30 cellular contexts compared by ENCODE assay signal in the genomic region with DNA sequence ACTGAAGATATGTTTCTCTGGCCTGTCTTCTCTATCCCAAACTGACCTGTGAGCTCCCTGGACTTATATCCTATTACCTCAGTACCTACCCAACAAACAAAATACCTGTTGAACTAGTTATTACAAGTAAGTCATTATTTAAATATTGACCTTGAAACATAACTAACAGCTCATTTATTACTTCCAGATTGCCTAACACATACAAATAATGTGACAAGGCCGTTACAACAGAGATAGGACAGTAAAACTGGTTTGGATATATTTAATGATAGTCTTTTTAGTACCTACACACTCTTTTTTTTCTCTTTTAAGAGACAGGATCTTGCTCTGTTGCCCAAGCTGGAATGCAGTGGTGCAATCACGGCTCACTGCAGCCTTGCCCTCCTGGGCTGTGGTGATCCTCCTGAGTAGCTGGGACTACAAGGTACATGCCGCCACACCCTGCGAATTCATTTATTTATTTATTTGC.
DNase-seq lines count a peak whose midpoint lies in the region; ATAC-seq, FAIRE-seq and TF ChIP-seq lines count a peak whose summit lies in the region.
"Had no signal": no experiment of that assay in that cellular context is flagged by ENCODE, and none has a peak within 500 bp of the region (broad histone marks: within the 10 kb centered on the region; RNA-seq: fewer than 3 reads in every experiment).

No MANE protein-coding gene starts in this region.

- H3K79me2 ChIP-seq in H9 (ENCODE audit: insufficient read depth, low read length), result no peaks in the 10 kb centered on the region

- intact Hi-C loops in body of pancreas (cut with DNase I), result no loop called here
- intact Hi-C loops in right lobe of liver (cut with DNase I), result no loop called here

- peak; percentile 94 for ATAC-seq in body of pancreas
- ATAC-seq in right lobe of liver, result peak; percentile 43 to 80 (median 57)
- ATAC-seq: activated CD4-positive, CD25-positive, alpha-beta regulatory T cell treated with anti-CD3 and anti-CD28 coated beads, Interleukin-2, amount 50 U/mL, for 24 hours; activated naive CD8-positive, alpha-beta T cell treated with anti-CD3 and anti-CD28 coated beads, Interleukin-2, amount 50 U/mL, for 24 hours; GM12878; right cardiac atrium; stimulated activated naive B cell treated with anti-CD40 and anti-IgM and Interleukin-4, amounts not matched to agents 10 μg/mL and 1 μg/mL and 100 μg/mL, for 72 hours had no signal

- H3K36me3 ChIP-seq in body of pancreas (replicated peaks in 1 of 2; ENCODE audit: insufficient read depth in 1 of 2, low read depth in 2 of 2) (no peaks in the 10 kb centered on the region), right lobe of liver (peaks cover 0 to 3% (median 0%) of the 10 kb centered on the region in 4 donors)

- no peak overlapping the region for H3T11ph ChIP-seq in H9 (ENCODE audit: low read length)

- no peak overlapping the region for H3K9ac ChIP-seq in H9 (ENCODE audit: extremely low read depth, insufficient read length, low read length)

- H3K9me3 Mint-ChIP-seq in H9, result no peaks in the 10 kb centered on the region; a peak in 1 of 5 replicates
- H3K9me3 Mint-ChIP-seq: activated CD4-positive, alpha-beta memory T cell treated with anti-CD3 and anti-CD28 coated beads for 36 hours; activated naive CD8-positive, alpha-beta T cell treated with anti-CD3 and anti-CD28 coated beads, Interleukin-2, amount 50 U/mL, for 24 hours; stimulated activated naive B cell treated with anti-CD40 and anti-IgM and Interleukin-4, amounts not matched to agents 10 μg/mL and 1 μg/mL and 100 μg/mL, for 72 hours had no signal

- peak in 1 of 3 donors; percentile 16 for TF ChIP-seq POLR2A in body of pancreas (IDR thresholded peaks at IDR 0.05)
- TF ChIP-seq POLR2A in right lobe of liver (IDR thresholded peaks at IDR 0.05), result no peak

- H3K27ac ChIP-seq in body of pancreas, result peak overlapping the region in 3 of 4 donors; percentile 73 to 82 (median 75)
- no peak overlapping the region for H3K27ac ChIP-seq in right lobe of liver
- no peak overlapping the region for H3K27ac ChIP-seq in H9 (ENCODE audit: insufficient read length, low read depth, low read length)
- H3K27ac ChIP-seq: left ventricle myocardium inferior, thoracic aorta had no signal

- H3K4me2 ChIP-seq in H9 (ENCODE audit: insufficient read depth, insufficient read length, low read length), result no peak overlapping the region

- H3K4me3 Mint-ChIP-seq in H9, result no peak overlapping the region
- H3K4me3 Mint-ChIP-seq: activated CD4-positive, alpha-beta memory T cell treated with anti-CD3 and anti-CD28 coated beads for 36 hours; activated naive CD8-positive, alpha-beta T cell treated with anti-CD3 and anti-CD28 coated beads, Interleukin-2, amount 50 U/mL, for 24 hours; nephron; stimulated activated naive B cell treated with anti-CD40 and anti-IgM and Interleukin-4, amounts not matched to agents 10 μg/mL and 1 μg/mL and 100 μg/mL, for 72 hours had no signal

- H4K8ac ChIP-seq in H9 (replicated peaks; ENCODE audit: insufficient read length, low read depth, low read length), result no peak overlapping the region

- H3K4me1 Mint-ChIP-seq in H9, result peaks cover 2 to 13% of the 10 kb centered on the region in 2 experiments
- H3K4me1 Mint-ChIP-seq: nephron had no signal

- H2BK20ac ChIP-seq in H9 (ENCODE audit: low read depth, low read length, poor library complexity, severe bottlenecking), result no peak overlapping the region

- 47 to 49% methylated on average over 4 of the region's 4 CpGs for WGBS in body of pancreas, 2 donors
- WGBS in right lobe of liver (ENCODE audit: insufficient coverage, low coverage, low lambda C conversion rate, missing lambda C conversion rate), result 48% methylated on average over 4 of the region's 4 CpGs
- WGBS in H9 (ENCODE audit: extremely low coverage, insufficient read length, low lambda C conversion rate), result no CpG with 5 or more reads among the region's 4 CpGs

- no peaks in the 10 kb centered on the region for H3K79me1 ChIP-seq in H9 (ENCODE audit: insufficient read depth, low read depth, low read length, poor library complexity, severe bottlenecking)

- no peak for TF ChIP-seq CTCF in body of pancreas (IDR thresholded peaks at IDR 0.05)
- TF ChIP-seq CTCF in right lobe of liver (IDR thresholded peaks at IDR 0.05), result no peak
- no peak for TF ChIP-seq CTCF in H9 (conservative IDR thresholded peaks at IDR 0.05)

- no peak overlapping the region for H2BK5ac ChIP-seq in H9 (ENCODE audit: insufficient read length, low read length)

- H3K4ac ChIP-seq in H9 (ENCODE audit: low read depth, low read length), result no peak overlapping the region

- no peak overlapping the region for H3K14ac ChIP-seq in H9 (ENCODE audit: insufficient read depth, low read length)

- no peak overlapping the region for H3K4me3 ChIP-seq in body of pancreas
- no peak overlapping the region for H3K4me3 ChIP-seq in right lobe of liver
- H3K4me3 ChIP-seq: GM12878, left ventricle myocardium inferior, thoracic aorta had no signal

- H4K91ac ChIP-seq in H9 (ENCODE audit: insufficient read length, low read depth, low read length), result no peak overlapping the region

- H4K5ac ChIP-seq in H9 (ENCODE audit: insufficient read length, low read depth, low read length), result no peak overlapping the region

- no peaks in the 10 kb centered on the region for H4K20me1 ChIP-seq in H9 (ENCODE audit: control insufficient read depth, insufficient read depth, insufficient read length)

- H3K18ac ChIP-seq in H9 (ENCODE audit: insufficient read length, low read depth, low read length), result no peak overlapping the region

- H3K23ac ChIP-seq in H9 (ENCODE audit: insufficient read length, low read depth, low read length), result no peak overlapping the region

- no peak overlapping the region for H2BK15ac ChIP-seq in H9 (ENCODE audit: low read depth, low read length)

- H2AFZ ChIP-seq in H9 (ENCODE audit: low read length), result no peak overlapping the region

- H3K9me3 ChIP-seq in body of pancreas (no peaks in the 10 kb centered on the region), right lobe of liver (no peaks in the 10 kb centered on the region), H9 (ENCODE audit: control insufficient read depth, low read depth, low read length) (no peaks in the 10 kb centered on the region)
- H3K9me3 ChIP-seq: left ventricle myocardium inferior, thoracic aorta had no signal

- H3K27me3 Mint-ChIP-seq in H9 (ENCODE audit: low read depth), result no peaks in the 10 kb centered on the region
- H3K27me3 Mint-ChIP-seq: activated CD4-positive, alpha-beta memory T cell treated with anti-CD3 and anti-CD28 coated beads for 36 hours; activated naive CD8-positive, alpha-beta T cell treated with anti-CD3 and anti-CD28 coated beads, Interleukin-2, amount 50 U/mL, for 24 hours; stimulated activated naive B cell treated with anti-CD40 and anti-IgM and Interleukin-4, amounts not matched to agents 10 μg/mL and 1 μg/mL and 100 μg/mL, for 72 hours had no signal

- H3K27me3 ChIP-seq in body of pancreas (no peaks in the 10 kb centered on the region), right lobe of liver (no peaks in the 10 kb centered on the region), H9 (ENCODE audit: insufficient read depth, low read length) (no peaks in the 10 kb centered on the region)

- peak; percentile 71 for FAIRE-seq in urothelium cell line (lab: Jason Lieb, UNC)
- FAIRE-seq: frontal cortex, GM12878, H54 had no signal

- peaks cover 1 to 7% (median 5%) of the 10 kb centered on the region in 3 experiments; a peak in 6 of 7 replicates for H3K36me3 Mint-ChIP-seq in H9 (ENCODE audit: insufficient read depth in 1 of 3, low read depth in 3 of 3)

- H3K56ac ChIP-seq in H9 (ENCODE audit: insufficient read length, low read depth, low read length), result no peak overlapping the region

- H3K27ac Mint-ChIP-seq in H9, result no peak overlapping the region
- H3K27ac Mint-ChIP-seq: activated CD4-positive, alpha-beta memory T cell treated with anti-CD3 and anti-CD28 coated beads for 36 hours; activated naive CD8-positive, alpha-beta T cell treated with anti-CD3 and anti-CD28 coated beads, Interleukin-2, amount 50 U/mL, for 24 hours; nephron; stimulated activated naive B cell treated with anti-CD40 and anti-IgM and Interleukin-4, amounts not matched to agents 10 μg/mL and 1 μg/mL and 100 μg/mL, for 72 hours had no signal

- no peak overlapping the region for H2AK5ac ChIP-seq in H9 (ENCODE audit: insufficient read length, low read length)

- peaks cover 22% of the 10 kb centered on the region for H3K4me1 ChIP-seq in body of pancreas
- H3K4me1 ChIP-seq in right lobe of liver, result peaks cover 0 to 6% (median 2%) of the 10 kb centered on the region in 4 donors
- no peaks in the 10 kb centered on the region for H3K4me1 ChIP-seq in H9 (ENCODE audit: insufficient read depth, low read length)

- no peak overlapping the region for H2BK120ac ChIP-seq in H9 (ENCODE audit: low read depth, low read length, poor library complexity, severe bottlenecking)

- no peaks in the 10 kb centered on the region for H3K23me2 ChIP-seq in H9 (ENCODE audit: insufficient read length, low read depth, low read length, poor library complexity, severe bottlenecking)

- peak; percentile 63 for DNase-seq in SIG-M5 treated with dmso at 0.1 percent for 504 hours (lab: John Stamatoyannopoulos, UW; ENCODE audit: unreplicated experiment)
- no peak for DNase-seq in SIG-M5 (lab: John Stamatoyannopoulos, UW)
- peak; percentile 22 to 39 (median 33) for DNase-seq in body of pancreas
- DNase-seq in right lobe of liver, result no peak
- DNase-seq in urothelium cell line (ENCODE audit: low spot score), result no peak
- DNase-seq in NCI-H128 (lab: John Stamatoyannopoulos, UW; ENCODE audit: unreplicated experiment), result no peak
- no peak for DNase-seq in H9
- no peak for DNase-seq in CD1c-positive myeloid dendritic cell (ENCODE audit: extremely low spot score)
- DNase-seq: 8988T; activated CD4-positive, alpha-beta memory T cell treated with anti-CD3 and anti-CD28 coated beads for 36 hours; activated gamma-delta T cell; activated naive CD8-positive, alpha-beta T cell treated with anti-CD3 and anti-CD28 coated beads, Interleukin-2, amount 50 U/mL, for 24 hours; DMS79 treated with DMSO at 0.1 percent for 48 hours; effector CD8-positive, alpha-beta T cell; left ventricle myocardium inferior; NCI-H1105; NCI-H2029; NCI-H748 treated with DMSO at 0.1 percent for 48 hours; stimulated activated CD4-positive, alpha-beta T cell treated with anti-CD3 and anti-CD28 coated beads, Interleukin-12 subunit alpha, Interleukin-12 subunit beta, amount 100 ng/mL, for 4 hours; stimulated activated CD4-positive, alpha-beta T cell treated with anti-CD3 and anti-CD28 coated beads, Interleukin-4, amount 100 ng/mL, for 24 hours; stimulated activated naive B cell treated with anti-CD40 and anti-IgM and Interleukin-4, amounts not matched to agents 10 μg/mL and 1 μg/mL and 100 μg/mL, for 72 hours; SW 1271; T1000 had no signal

- H2BK12ac ChIP-seq in H9 (ENCODE audit: insufficient read length, low read depth, low read length), result no peak overlapping the region

Comparison
In these comparisons a context has a peak if more than half of its experiments do, and no peak if none do; other contexts are left out.
1. DNase-seq: peak in SIG-M5 treated with dmso at 0.1 percent for 504 hours (single experiment) and body of pancreas (4 of 4); none in SIG-M5 (single experiment), right lobe of liver (0 of 3), urothelium cell line (single experiment), NCI-H128 (single experiment), H9 (single experiment) and CD1c-positive myeloid dendritic cell (single experiment).
2. H3K27ac ChIP-seq: peak in body of pancreas (3 of 4); none in right lobe of liver (0 of 3) and H9 (single experiment).